In genomic region chr6:27174958-27175357, GRCh38 we compare ENCODE assay signal across 24 cellular contexts.
"Had no signal": no experiment of that assay in that cellular context is flagged by ENCODE, and none has a peak within 500 bp of the region (broad histone marks: within the 10 kb centered on the region; RNA-seq: fewer than 3 reads in every experiment).

No MANE protein-coding gene starts in this region.

- H3K4me3 ChIP-seq: ascending aorta, esophagus muscularis mucosa, gastrocnemius medialis, thoracic aorta had no signal

- H3K9me2 ChIP-seq: SK-N-SH had no signal

- H3K4me3 Mint-ChIP-seq: activated CD4-positive, alpha-beta memory T cell treated with anti-CD3 and anti-CD28 coated beads for 36 hours; activated CD4-positive, alpha-beta T cell treated with anti-CD3 and anti-CD28 coated beads for 36 hours had no signal

- H3K27me3 Mint-ChIP-seq: activated CD4-positive, alpha-beta T cell treated with anti-CD3 and anti-CD28 coated beads for 36 hours had no signal

- H3K4me2 ChIP-seq: SK-N-SH had no signal

- H3K27ac ChIP-seq: ascending aorta, brain microvascular endothelial cell, esophagus muscularis mucosa, gastrocnemius medialis, thoracic aorta had no signal

- H3K36me3 Mint-ChIP-seq: type B pancreatic cell had no signal

- H3K27ac Mint-ChIP-seq: activated B cell treated with CpG ODN at 0.5 μM for 24 hours; activated CD4-positive, alpha-beta T cell treated with anti-CD3 and anti-CD28 coated beads for 36 hours; activated naive CD4-positive, alpha-beta T cell treated with anti-CD3 and anti-CD28 coated beads, Interleukin-2, amount 50 U/mL, for 72 hours; mesothelial cell of epicardium; nephron progenitor cell had no signal

- ATAC-seq: activated CD4-positive, alpha-beta T cell treated with anti-CD3 and anti-CD28 coated beads for 36 hours; activated naive CD4-positive, alpha-beta T cell treated with anti-CD3 and anti-CD28 coated beads, Interleukin-2, amount 50 U/mL, for 72 hours; gastrocnemius medialis; left ventricle myocardium superior had no signal

- H3K36me3 ChIP-seq: ascending aorta, brain microvascular endothelial cell, esophagus muscularis mucosa, gastrocnemius medialis, thoracic aorta had no signal

- H3K9me3 ChIP-seq: ascending aorta, esophagus muscularis mucosa, gastrocnemius medialis, SK-N-SH, thoracic aorta had no signal

- H3K9ac ChIP-seq: SK-N-SH had no signal

- H3K9me3 Mint-ChIP-seq: activated naive CD4-positive, alpha-beta T cell treated with anti-CD3 and anti-CD28 coated beads, Interleukin-2, amount 50 U/mL, for 72 hours had no signal

- DNase-seq: activated B cell treated with CpG ODN at 0.5 μM for 24 hours; activated CD4-positive, alpha-beta memory T cell treated with anti-CD3 and anti-CD28 coated beads for 36 hours; activated CD4-positive, alpha-beta T cell treated with anti-CD3 and anti-CD28 coated beads for 36 hours; brain microvascular endothelial cell; caudate nucleus; dermis blood vessel endothelial cell; gastrocnemius medialis; head of caudate nucleus; hypothalamus; left ventricle myocardium superior; mammary epithelial cell; nephron progenitor cell; occipital lobe; posterior cingulate gyrus; SK-N-SH; stimulated activated CD4-positive, alpha-beta T cell treated with anti-CD3 and anti-CD28 coated beads, Interleukin-2, amount 100 ng/mL, for 48 hours; stimulated activated CD8-positive, alpha-beta memory T cell treated with anti-CD3 and anti-CD28 coated beads, Interleukin-4, amount 100 ng/mL, for 48 hours; T-helper 9 cell had no signal

- H3K27me3 ChIP-seq: ascending aorta, brain microvascular endothelial cell, esophagus muscularis mucosa had no signal
